ENCODE assay signal across 8 cellular contexts in the genomic region with DNA sequence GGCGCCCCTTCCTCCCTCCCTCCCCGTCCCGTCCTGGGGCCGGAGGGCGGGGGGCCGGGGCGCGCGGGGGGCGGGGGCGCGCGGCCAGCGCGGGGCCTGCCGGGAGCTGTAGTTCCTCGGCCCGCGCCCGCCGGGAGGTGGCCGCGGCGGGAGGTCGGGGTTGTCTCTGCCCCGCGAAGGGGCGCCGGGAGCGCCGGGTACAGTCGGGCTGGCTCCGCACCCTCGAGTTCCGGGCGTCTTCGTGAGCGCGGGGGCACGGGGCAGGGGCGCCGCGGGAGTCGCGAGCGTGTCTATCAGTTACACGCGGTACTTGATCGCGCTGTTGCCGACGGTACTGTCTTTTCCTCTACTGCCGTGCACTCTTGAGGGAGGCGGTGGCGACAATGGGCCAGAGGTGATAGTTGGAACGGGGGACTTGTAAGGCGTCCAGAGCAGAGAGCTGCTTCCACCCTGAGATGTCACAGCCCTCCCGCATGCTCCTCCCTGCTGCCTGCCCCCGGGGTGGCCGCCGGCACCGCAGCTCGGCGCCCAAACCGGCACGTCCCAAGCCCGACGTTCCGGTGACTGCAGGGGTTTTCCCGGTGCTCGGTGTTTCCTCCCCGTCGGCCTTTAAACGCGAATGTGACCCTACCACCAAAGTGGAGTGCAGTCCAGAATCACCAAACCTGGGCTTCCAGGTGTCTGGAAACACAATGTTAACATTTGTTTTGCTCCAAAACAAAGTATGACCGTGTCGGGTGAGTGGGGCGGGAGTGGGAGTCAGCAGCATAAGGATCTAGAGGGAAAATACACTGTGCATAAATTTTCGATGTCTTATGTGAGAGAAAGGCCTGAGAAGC. TPM values are rescaled to one million over a fixed set of nuclear protein-coding genes. Genes with fewer than 3 reads are reported as not detected.
DNase-seq lines count a peak whose midpoint lies in the region; ATAC-seq lines count a peak whose summit lies in the region.

A gene (minus strand): TSS at position 48 of the 839 bp plus-strand sequence. CDS start 8,309 bp downstream, outside the sequence.

- intact Hi-C loops in cardiac septum (cut with DNase I) = no loop called here
- intact Hi-C loops in aorta (cut with DNase I) = loop anchor here in 1 of 2 donors (5.0 kb wide), 1 partner anchor 93 kb away; a partner anchor contains a TSS

- peaks cover 9% of the 10 kb centered on the region for H3K79me2 ChIP-seq in trophoblast cell (ENCODE audit: control insufficient read depth, insufficient read depth, low read length, poor library complexity)

- peak within 1 kb of the TSS; percentile 72 for H2BK120ac ChIP-seq in trophoblast cell (ENCODE audit: insufficient read depth, low read length, poor library complexity)

- H3K36me3 ChIP-seq in HUES48 (ENCODE audit: control insufficient read depth, insufficient read depth, low read length) (peaks cover 17% of the 10 kb centered on the region), trophoblast cell (ENCODE audit: control insufficient read depth in 1 of 2, insufficient read depth in 2 of 2, low read length in 2 of 2) (peaks cover 0 to 3% of the 10 kb centered on the region in 2 experiments), aorta (ENCODE audit: control insufficient read depth in 1 of 2, insufficient read depth in 2 of 2, low read length in 1 of 2) (no peaks in the 10 kb centered on the region)

- H3K27me3 Mint-ChIP-seq in activated naive CD8-positive, alpha-beta T cell treated with anti-CD3 and anti-CD28 coated beads, Interleukin-2, amount 50 U/mL, for 24 hours = peaks cover 19% of the 10 kb centered on the region

- H2BK5ac ChIP-seq in trophoblast cell (ENCODE audit: low read depth, low read length, poor library complexity) = peak within 1 kb of the TSS; percentile 78

- H3K23ac ChIP-seq in trophoblast cell (ENCODE audit: low read length) = no peak within 1 kb of the TSS

- peak within 1 kb of the TSS; percentile 87 for H4K91ac ChIP-seq in trophoblast cell (ENCODE audit: low read depth, low read length)

- peak; percentile 77 for ATAC-seq in GM21423 (IDR thresholded peaks at IDR 0.05; ENCODE audit: unreplicated experiment)
- ATAC-seq in activated naive CD8-positive, alpha-beta T cell treated with anti-CD3 and anti-CD28 coated beads, Interleukin-2, amount 50 U/mL, for 24 hours = peak; percentile 73
- ATAC-seq in aorta (ENCODE audit: low FRiP score) = peak; percentile 92

- peak within 1 kb of the TSS; percentile 80 for H4K12ac ChIP-seq in trophoblast cell (ENCODE audit: low read depth, low read length)

- peaks cover 20% of the 10 kb centered on the region for H3K36me3 Mint-ChIP-seq in activated naive CD8-positive, alpha-beta T cell treated with anti-CD3 and anti-CD28 coated beads, Interleukin-2, amount 50 U/mL, for 24 hours (ENCODE audit: low read depth)

- peak within 1 kb of the TSS; percentile 86 for H3K9ac ChIP-seq in HUES48 (ENCODE audit: low read depth, low read length)
- peak within 1 kb of the TSS; percentile 86 for H3K9ac ChIP-seq in trophoblast cell (ENCODE audit: low read length)

- H3K4ac ChIP-seq in trophoblast cell (ENCODE audit: low read depth, low read length) = peak within 1 kb of the TSS; percentile 10

- peak within 1 kb of the TSS; percentile 83 for H3K14ac ChIP-seq in trophoblast cell (ENCODE audit: low read length)

- peak within 1 kb of the TSS; percentile 93 for H3K27ac ChIP-seq in HUES48 (ENCODE audit: low read depth, low read length)
- H3K27ac ChIP-seq in trophoblast cell (ENCODE audit: low read depth, low read length) = peak within 1 kb of the TSS; percentile 67
- H3K27ac ChIP-seq in aorta (ENCODE audit: low read depth in 1 of 2, low read length in 2 of 2) = peak within 1 kb of the TSS; percentile 71 to 90

- peak within 1 kb of the TSS; percentile 96 for H3K27ac Mint-ChIP-seq in activated naive CD8-positive, alpha-beta T cell treated with anti-CD3 and anti-CD28 coated beads, Interleukin-2, amount 50 U/mL, for 24 hours

- peaks cover 20% of the 10 kb centered on the region; the same call in 1 of the 2 replicates for H3K4me1 ChIP-seq in HUES48 (ENCODE audit: control insufficient read depth, insufficient read depth, low read length)
- no peaks in the 10 kb centered on the region for H3K4me1 ChIP-seq in trophoblast cell (ENCODE audit: control insufficient read depth in 1 of 2, insufficient read depth in 2 of 2, low read length in 2 of 2)
- no peaks in the 10 kb centered on the region for H3K4me1 ChIP-seq in aorta (ENCODE audit: control insufficient read depth in 1 of 2, insufficient read depth in 2 of 2, low read length in 2 of 2)

- H3K4me2 ChIP-seq in trophoblast cell (ENCODE audit: low read length) = peak within 1 kb of the TSS; percentile 75

- H3K18ac ChIP-seq in trophoblast cell (ENCODE audit: low read length) = peak within 1 kb of the TSS; percentile 86

- H4K8ac ChIP-seq in trophoblast cell (ENCODE audit: low read depth, low read length) = peak within 1 kb of the TSS; percentile 75

- H3K9me3 ChIP-seq in HUES48 (ENCODE audit: control insufficient read depth, insufficient read depth, low read length) (no peaks in the 10 kb centered on the region), trophoblast cell (ENCODE audit: insufficient read depth, low read depth, low read length) (peaks cover 3% of the 10 kb centered on the region), aorta (ENCODE audit: control insufficient read depth, low read length) (no peaks in the 10 kb centered on the region)

- no CpG with 5 or more reads among the region's 79 CpGs for WGBS in trophoblast cell (ENCODE audit: extremely low coverage, insufficient coverage, insufficient read length)
- 1% methylated on average over 63 to 79 of the region's 79 CpGs for WGBS in aorta, 2 donors

- peaks cover 20% of the 10 kb centered on the region for H3K27me3 ChIP-seq in HUES48 (ENCODE audit: control insufficient read depth, insufficient read depth, low read length)
- H3K27me3 ChIP-seq in trophoblast cell (ENCODE audit: insufficient read depth, low read length) = no peaks in the 10 kb centered on the region
- H3K27me3 ChIP-seq in aorta (ENCODE audit: control insufficient read depth in 1 of 2, insufficient read depth in 2 of 2, low read length in 1 of 2) = no peaks in the 10 kb centered on the region

- H2BK12ac ChIP-seq in trophoblast cell (ENCODE audit: low read length) = peak within 1 kb of the TSS; percentile 21

- H3K4me1 Mint-ChIP-seq in activated naive CD8-positive, alpha-beta T cell treated with anti-CD3 and anti-CD28 coated beads, Interleukin-2, amount 50 U/mL, for 24 hours = peaks cover 42% of the 10 kb centered on the region

- H2AK5ac ChIP-seq in trophoblast cell (ENCODE audit: low read length) = no peak within 1 kb of the TSS

- DNase-seq in DMS79 treated with DMSO at 0.1 percent for 48 hours (lab: John Stamatoyannopoulos, UW) (peak; percentile 56), SKM-1 (lab: John Stamatoyannopoulos, UW; ENCODE audit: unreplicated experiment) (peak; percentile 33), cardiac septum (ENCODE audit: low spot score) (peak; percentile 77), trophoblast cell (peak; percentile 84 to 86), aorta (peak in 1 of 2 donors; percentile 67)
- peak; percentile 72 for DNase-seq in activated naive CD8-positive, alpha-beta T cell treated with anti-CD3 and anti-CD28 coated beads, Interleukin-2, amount 50 U/mL, for 24 hours

- H3K4me3 ChIP-seq in HUES48 (ENCODE audit: low read depth, low read length) (peak within 1 kb of the TSS; percentile 90), trophoblast cell (ENCODE audit: low read depth, low read length) (peak within 1 kb of the TSS; percentile 88), aorta (ENCODE audit: low read length in 2 of 2) (peak within 1 kb of the TSS; percentile 89 to 100)

- H2AFZ ChIP-seq in trophoblast cell (ENCODE audit: insufficient read depth, low read length, poor library complexity) = peak within 1 kb of the TSS; percentile 89

- peaks cover 12% of the 10 kb centered on the region for H3K79me1 ChIP-seq in trophoblast cell (ENCODE audit: low read length)

- no peaks in the 10 kb centered on the region for H3K9me3 Mint-ChIP-seq in activated naive CD8-positive, alpha-beta T cell treated with anti-CD3 and anti-CD28 coated beads, Interleukin-2, amount 50 U/mL, for 24 hours

- peak within 1 kb of the TSS; percentile 98 for H3K4me3 Mint-ChIP-seq in activated naive CD8-positive, alpha-beta T cell treated with anti-CD3 and anti-CD28 coated beads, Interleukin-2, amount 50 U/mL, for 24 hours

RNA-seq across cellular contexts. Expression of the gene that starts here (rescaled TPM):
- 13.5 TPM for total RNA-seq in cardiac septum
- 20.2 and 21.7 TPM in 2 replicates for polyA plus RNA-seq in trophoblast cell (2013)
- total RNA-seq in aorta = 10 to 100 TPM; 43.2 to 54.8 TPM
- 10 to 100 TPM; 14.1 to 14.8 TPM for polyA plus RNA-seq in aorta
